19 cellular contexts compared by ENCODE assay signal in the genomic region with DNA sequence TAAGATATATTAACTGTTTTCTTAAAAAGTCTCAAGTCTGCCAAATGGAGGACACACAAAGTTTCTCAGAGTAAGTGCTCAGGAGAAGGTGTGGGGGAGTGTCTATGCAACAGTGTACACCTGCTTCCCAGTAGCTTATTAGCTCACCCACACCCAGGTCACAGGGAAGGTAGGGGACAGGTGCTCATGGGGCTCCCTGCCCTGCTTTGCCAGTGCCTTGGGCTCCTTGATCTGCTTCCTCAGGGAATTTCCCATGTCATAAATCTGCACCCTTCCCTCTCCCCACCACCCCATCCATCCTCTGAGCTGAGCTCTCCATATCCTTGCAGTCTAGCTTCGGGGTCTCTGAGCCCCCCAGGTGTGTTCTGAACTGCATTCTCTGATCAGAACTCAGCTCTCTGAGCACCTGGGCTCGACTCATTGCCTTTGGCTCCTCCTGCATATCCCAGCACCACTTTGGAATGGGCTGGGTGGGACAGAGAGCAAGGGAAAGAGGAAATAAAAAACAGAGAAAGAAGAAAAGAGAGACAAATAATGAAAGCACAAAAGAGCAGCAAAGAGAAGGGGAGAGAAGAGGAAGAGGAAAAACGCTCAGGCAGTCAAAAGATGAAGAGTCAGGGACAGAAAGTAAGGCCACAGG.
DNase-seq lines count a peak whose midpoint lies in the region; ATAC-seq, FAIRE-seq and TF ChIP-seq lines count a peak whose summit lies in the region.
"Had no signal": no experiment of that assay in that cellular context is flagged by ENCODE, and none has a peak within 500 bp of the region (broad histone marks: within the 10 kb centered on the region; RNA-seq: fewer than 3 reads in every experiment).

No MANE protein-coding gene starts in this region.

- no peak for ATAC-seq in HG03280 (IDR thresholded peaks at IDR 0.05; ENCODE audit: unreplicated experiment)
- ATAC-seq: A549, GM12878, Right ventricle myocardium inferior had no signal

- H3K9me3 ChIP-seq in Peyer's patch (no peaks in the 10 kb centered on the region), muscle layer of duodenum (ENCODE audit: control insufficient read depth in 1 of 2, low read length in 2 of 2) (no peaks in the 10 kb centered on the region)
- H3K9me3 ChIP-seq: A549, SJSA1 had no signal

- DNase-seq in COLO668 (lab: John Stamatoyannopoulos, UW; ENCODE audit: unreplicated experiment) (peak; percentile 18), GM19239 (ENCODE audit: insufficient read length, low spot score) (no peak), Peyer's patch (peak in 2 of 3 donors; percentile 60 to 70), NCI-H2196 (lab: John Stamatoyannopoulos, UW; ENCODE audit: unreplicated experiment) (no peak), midbrain (lab: John Stamatoyannopoulos, UW) (no peak), HT-29 (ENCODE audit: low spot score) (no peak)
- DNase-seq: DND-41, IMR-90, NCI-H1105, NCI-H187, NCI-H226, NCI-H524 treated with DMSO at 0.1 percent for 48 hours, OCI-M1 had no signal

- H3K27me3 ChIP-seq in Peyer's patch (no peaks in the 10 kb centered on the region), muscle layer of duodenum (ENCODE audit: low read depth, low read length) (peaks cover 4% of the 10 kb centered on the region)
- H3K27me3 ChIP-seq: SJSA1 had no signal

- TF ChIP-seq POLR2A in Peyer's patch (IDR thresholded peaks at IDR 0.05) = peak in 1 of 2 donors; percentile 35

- H3K4me1 ChIP-seq in Peyer's patch = peaks cover 0 to 6% (median 1%) of the 10 kb centered on the region in 4 donors
- no peaks in the 10 kb centered on the region for H3K4me1 ChIP-seq in muscle layer of duodenum (ENCODE audit: control insufficient read depth in 1 of 2, insufficient read depth in 2 of 2, low read length in 2 of 2)
- H3K4me1 ChIP-seq: A549, SJSA1 had no signal

- peak; percentile 49 for FAIRE-seq in GM19239 (lab: Jason Lieb, UNC)
- FAIRE-seq: A549, GM12878 had no signal

- no peaks in the 10 kb centered on the region for H3K36me3 ChIP-seq in Peyer's patch
- H3K36me3 ChIP-seq in muscle layer of duodenum (ENCODE audit: control insufficient read depth in 1 of 2, insufficient read depth in 2 of 2, low read length in 2 of 2) = no peaks in the 10 kb centered on the region
- H3K36me3 ChIP-seq: SJSA1 had no signal

- H3K4me3 ChIP-seq in Peyer's patch (no peak overlapping the region), muscle layer of duodenum (ENCODE audit: low read depth in 1 of 2, low read length in 2 of 2) (no peak overlapping the region)
- H3K4me3 ChIP-seq: A549, GM12878, SJSA1 had no signal

- H3K27ac ChIP-seq in Peyer's patch (peak overlapping the region in 3 of 4 donors; percentile 54 to 64 (median 64)), muscle layer of duodenum (ENCODE audit: low read length) (peak overlapping the region; percentile 52)
- H3K27ac ChIP-seq: A549, SJSA1 had no signal

- no peak for TF ChIP-seq CTCF in Peyer's patch (IDR thresholded peaks at IDR 0.05)

Comparison
In these comparisons a context has a peak if more than half of its experiments do, and no peak if none do; other contexts are left out.
1. DNase-seq: peak in COLO668 (single experiment) and Peyer's patch (2 of 3); none in GM19239 (single experiment), NCI-H2196 (single experiment), midbrain (single experiment) and HT-29 (single experiment).